In the genomic region with DNA sequence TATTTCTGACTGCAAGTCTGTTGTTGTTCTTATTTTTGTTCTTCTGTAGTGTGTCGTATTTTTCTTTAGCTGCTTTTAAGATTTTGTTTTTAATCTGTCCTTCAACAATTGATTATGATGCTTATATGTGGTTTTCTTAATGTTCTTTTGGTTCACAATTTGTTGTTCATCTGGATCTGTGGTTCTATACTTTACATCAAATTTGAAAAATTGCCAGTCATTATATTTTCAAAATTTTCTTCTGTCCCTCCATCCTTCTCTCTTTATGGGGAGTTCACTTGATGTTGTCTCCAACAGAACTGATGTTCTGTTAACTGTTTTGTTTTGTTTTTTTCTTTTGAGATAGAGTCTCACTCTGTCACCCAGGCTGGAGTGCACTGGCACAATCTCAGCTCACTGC, we compare ENCODE assay signal across 39 cellular contexts.
"Had no signal": no experiment of that assay in that cellular context is flagged by ENCODE, and none has a peak within 500 bp of the region (broad histone marks: within the 10 kb centered on the region; RNA-seq: fewer than 3 reads in every experiment).

No MANE protein-coding gene starts in this region.

- H3K36me3 Mint-ChIP-seq: activated naive CD4-positive, alpha-beta T cell treated with anti-CD3 and anti-CD28 coated beads, Interleukin-2, amount 10 ng/mL, durations not matched to agents 7 days and 5 days; brain had no signal

- H3K27ac Mint-ChIP-seq: activated naive CD4-positive, alpha-beta T cell treated with anti-CD3 and anti-CD28 coated beads for 36 hours; activated naive CD4-positive, alpha-beta T cell treated with anti-CD3 and anti-CD28 coated beads, Interleukin-2, amount 10 ng/mL, durations not matched to agents 7 days and 5 days; activated naive CD4-positive, alpha-beta T cell treated with anti-CD3 and anti-CD28 coated beads, Interleukin-2, amount 50 U/mL, for 24 hours; activated naive CD4-positive, alpha-beta T cell treated with anti-CD3 and anti-CD28 coated beads, Interleukin-2, amount 50 U/mL, for 72 hours; activated naive CD8-positive, alpha-beta T cell; activated naive CD8-positive, alpha-beta T cell treated with anti-CD3 and anti-CD28 coated beads for 36 hours; activated naive CD8-positive, alpha-beta T cell treated with anti-CD3 and anti-CD28 coated beads, Interleukin-2, amount 10 ng/mL, durations not matched to agents 7 days and 5 days; activated naive CD8-positive, alpha-beta T cell treated with anti-CD3 and anti-CD28 coated beads, Interleukin-2, amount 50 U/mL, for 24 hours; activated T-cell treated with anti-CD3 and anti-CD28 coated beads, Interleukin-2, amount 50 U/mL, for 24 hours; activated T-cell treated with anti-CD3 and anti-CD28 coated beads, Interleukin-2, amount 50 U/mL, for 72 hours; activated T-helper 17 cell treated with anti-CD3 and anti-CD28 coated beads, Interleukin-2, amount 50 U/mL, for 72 hours; activated T-helper 2 cell treated with anti-CD3 and anti-CD28 coated beads, Interferon-gamma antibody, Interleukin-2, Interleukin-4, amounts not matched to agents 10 μg/mL and 5 μg/mL and 100 μg/mL, durations not matched to agents 14 hours and 24 hours and 36 hours; brain had no signal

- ATAC-seq: activated naive CD4-positive, alpha-beta T cell treated with anti-CD3 and anti-CD28 coated beads, Interleukin-2, amount 50 U/mL, for 72 hours; activated naive CD8-positive, alpha-beta T cell treated with anti-CD3 and anti-CD28 coated beads, Interleukin-2, amount 50 U/mL, for 24 hours; activated T-cell treated with anti-CD3 and anti-CD28 coated beads, Interleukin-2, amount 50 U/mL, for 4 hours; activated T-cell treated with anti-CD3 and anti-CD28 coated beads, Interleukin-2, amount 50 U/mL, for 72 hours; activated T-helper 17 cell treated with anti-CD3 and anti-CD28 coated beads, Interleukin-2, amount 50 U/mL, for 72 hours; body of pancreas had no signal

- FAIRE-seq: astrocyte, bronchial epithelial cell had no signal

- H3K27me3 Mint-ChIP-seq: activated naive CD4-positive, alpha-beta T cell treated with anti-CD3 and anti-CD28 coated beads, Interleukin-2, amount 50 U/mL, for 24 hours; activated naive CD8-positive, alpha-beta T cell; activated naive CD8-positive, alpha-beta T cell treated with anti-CD3 and anti-CD28 coated beads for 36 hours; activated naive CD8-positive, alpha-beta T cell treated with anti-CD3 and anti-CD28 coated beads, Interleukin-2, amount 50 U/mL, for 24 hours; activated T-cell treated with anti-CD3 and anti-CD28 coated beads, Interleukin-2, amount 50 U/mL, for 24 hours; central memory CD8-positive, alpha-beta T cell had no signal

- H3K36me3 ChIP-seq: adrenal gland, ascending aorta, brain microvascular endothelial cell, breast epithelium, cardiac muscle cell had no signal

- H3K4me1 Mint-ChIP-seq: activated naive CD4-positive, alpha-beta T cell treated with anti-CD3 and anti-CD28 coated beads, Interleukin-2, amount 10 ng/mL, durations not matched to agents 7 days and 5 days; activated naive CD4-positive, alpha-beta T cell treated with anti-CD3 and anti-CD28 coated beads, Interleukin-2, amount 50 U/mL, for 24 hours; activated naive CD8-positive, alpha-beta T cell treated with anti-CD3 and anti-CD28 coated beads, Interleukin-2, amount 10 ng/mL, durations not matched to agents 7 days and 5 days; activated naive CD8-positive, alpha-beta T cell treated with anti-CD3 and anti-CD28 coated beads, Interleukin-2, amount 50 U/mL, for 24 hours; activated T-helper 17 cell treated with anti-CD3 and anti-CD28 coated beads, Interleukin-2, amount 50 U/mL, for 72 hours; central memory CD8-positive, alpha-beta T cell had no signal

- H3K9me3 ChIP-seq: body of pancreas had no signal

- H3K27ac ChIP-seq: adrenal gland, ascending aorta, body of pancreas, brain microvascular endothelial cell, breast epithelium, cardiac muscle cell had no signal

- DNase-seq: activated effector memory CD4-positive, alpha-beta T cell treated with anti-CD3 and anti-CD28 coated beads, Interleukin-2, amount 50 U/mL, for 16 hours; activated effector memory CD4-positive, alpha-beta T cell treated with Interleukin-2 at 50 U/mL for 16 hours; activated gamma-delta T cell; activated gamma-delta T cell treated with Interleukin-2 at 50 U/mL for 16 hours; activated naive CD4-positive, alpha-beta T cell; activated naive CD4-positive, alpha-beta T cell treated with anti-CD3 and anti-CD28 coated beads for 36 hours; activated naive CD4-positive, alpha-beta T cell treated with anti-CD3 and anti-CD28 coated beads, Interleukin-2, amount 10 ng/mL, durations not matched to agents 7 days and 5 days; activated naive CD4-positive, alpha-beta T cell treated with anti-CD3 and anti-CD28 coated beads, Interleukin-2, amount 50 U/mL, for 16 hours; activated naive CD4-positive, alpha-beta T cell treated with Interleukin-2 at 50 U/mL for 16 hours; activated naive CD8-positive, alpha-beta T cell treated with anti-CD3 and anti-CD28 coated beads for 36 hours; activated naive CD8-positive, alpha-beta T cell treated with anti-CD3 and anti-CD28 coated beads, Interleukin-2, amount 10 ng/mL, durations not matched to agents 7 days and 5 days; activated naive CD8-positive, alpha-beta T cell treated with anti-CD3 and anti-CD28 coated beads, Interleukin-2, amount 50 U/mL, for 24 hours; activated T-cell treated with anti-CD3 and anti-CD28 coated beads, Interleukin-2, amount 50 U/mL, for 1 hour; activated T-cell treated with anti-CD3 and anti-CD28 coated beads, Interleukin-2, amount 50 U/mL, for 24 hours; activated T-cell treated with anti-CD3 and anti-CD28 coated beads, Interleukin-2, amount 50 U/mL, for 4 hours; activated T-cell treated with anti-CD3 and anti-CD28 coated beads, Interleukin-2, amount 50 U/mL, for 48 hours; activated T-cell treated with anti-CD3 and anti-CD28 coated beads, Interleukin-2, amount 50 U/mL, for 72 hours; adrenal gland; amniotic stem cell; amygdala; anterior cingulate cortex; aorta; body of pancreas; brain microvascular endothelial cell; caudate nucleus; central memory CD4-positive, alpha-beta T cell; cerebellar nuclear complex had no signal

- H3K27me3 ChIP-seq: adrenal gland, ascending aorta, body of pancreas, brain microvascular endothelial cell, breast epithelium, cardiac muscle cell had no signal

- H3K4me1 ChIP-seq: adrenal gland, ascending aorta, breast epithelium had no signal

- H3K4me3 Mint-ChIP-seq: activated naive CD4-positive, alpha-beta T cell treated with anti-CD3 and anti-CD28 coated beads for 36 hours; activated naive CD4-positive, alpha-beta T cell treated with anti-CD3 and anti-CD28 coated beads, Interleukin-2, amount 10 ng/mL, durations not matched to agents 7 days and 5 days; activated naive CD4-positive, alpha-beta T cell treated with anti-CD3 and anti-CD28 coated beads, Interleukin-2, amount 50 U/mL, for 24 hours; activated naive CD8-positive, alpha-beta T cell; activated naive CD8-positive, alpha-beta T cell treated with anti-CD3 and anti-CD28 coated beads for 36 hours; activated naive CD8-positive, alpha-beta T cell treated with anti-CD3 and anti-CD28 coated beads, Interleukin-2, amount 10 ng/mL, durations not matched to agents 7 days and 5 days; activated naive CD8-positive, alpha-beta T cell treated with anti-CD3 and anti-CD28 coated beads, Interleukin-2, amount 50 U/mL, for 24 hours; activated T-cell treated with anti-CD3 and anti-CD28 coated beads, Interleukin-2, amount 50 U/mL, for 24 hours; activated T-cell treated with anti-CD3 and anti-CD28 coated beads, Interleukin-2, amount 50 U/mL, for 4 hours; activated T-cell treated with anti-CD3 and anti-CD28 coated beads, Interleukin-2, amount 50 U/mL, for 72 hours; activated T-helper 17 cell treated with anti-CD3 and anti-CD28 coated beads, Interleukin-2, amount 50 U/mL, for 72 hours; brain; central memory CD8-positive, alpha-beta T cell had no signal

- H3K4me3 ChIP-seq: adrenal gland, ascending aorta, body of pancreas, breast epithelium, cardiac muscle cell had no signal
